In the genomic region with DNA sequence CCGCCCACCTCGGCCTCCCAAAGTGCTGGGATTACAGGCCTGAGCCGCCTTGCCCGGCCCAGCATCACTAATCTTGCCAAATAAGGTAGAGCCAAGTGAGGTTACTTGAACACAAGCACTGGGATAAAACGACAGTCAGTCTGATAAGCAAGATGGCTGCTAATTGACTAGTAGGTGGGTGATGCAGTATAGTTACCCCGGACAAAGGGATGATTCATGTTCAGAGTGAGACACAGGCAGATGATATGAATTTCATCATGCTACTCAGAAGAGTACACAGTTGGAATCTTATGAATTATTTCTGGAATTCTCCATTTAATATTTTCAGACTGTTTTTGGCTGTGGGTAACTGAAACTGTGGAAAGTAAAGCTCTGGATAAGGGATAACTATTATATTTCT, we compare ENCODE assay signal across 24 cellular contexts.
DNase-seq lines count a peak whose midpoint lies in the region; ATAC-seq and TF ChIP-seq lines count a peak whose summit lies in the region.
"Had no signal": no experiment of that assay in that cellular context is flagged by ENCODE, and none has a peak within 500 bp of the region (broad histone marks: within the 10 kb centered on the region; RNA-seq: fewer than 3 reads in every experiment).

No MANE protein-coding gene starts in this region.

- no peak overlapping the region for H3K23ac ChIP-seq in neuronal stem cell (ENCODE audit: low read depth, low read length, poor library complexity)

- H3F3A ChIP-seq in smooth muscle cell (ENCODE audit: low read depth) = no peaks in the 10 kb centered on the region

- H4K20me1 ChIP-seq in smooth muscle cell (ENCODE audit: low read depth) = no peaks in the 10 kb centered on the region

- no peak overlapping the region for H3K4ac ChIP-seq in neuronal stem cell (ENCODE audit: low read length)

- H4K91ac ChIP-seq in neuronal stem cell (ENCODE audit: low read depth, low read length, poor library complexity) = no peak overlapping the region

- no peak overlapping the region for H2AK5ac ChIP-seq in neuronal stem cell (ENCODE audit: low read depth, low read length)

- H3K4me1 ChIP-seq in RWPE2 (ENCODE audit: insufficient read depth, poor library complexity, severe bottlenecking) (no peaks in the 10 kb centered on the region), neuronal stem cell (ENCODE audit: control insufficient read depth in 2 of 2, insufficient read depth in 1 of 2, low read depth in 1 of 2, low read length in 2 of 2) (no peaks in the 10 kb centered on the region), smooth muscle cell (ENCODE audit: low read depth) (no peaks in the 10 kb centered on the region)
- H3K4me1 ChIP-seq: esophagus muscularis mucosa, uterus had no signal

- H2AFZ ChIP-seq in neuronal stem cell (ENCODE audit: low read length) (peak overlapping the region; percentile 49), smooth muscle cell (ENCODE audit: low read depth) (no peak overlapping the region)

- no peak overlapping the region for H2BK5ac ChIP-seq in neuronal stem cell (ENCODE audit: low read length)

- no peak overlapping the region for H2BK15ac ChIP-seq in neuronal stem cell (ENCODE audit: low read length)

- no CpG with 5 or more reads among the region's 6 CpGs for WGBS in neuronal stem cell (ENCODE audit: extremely low coverage in 2 of 2, insufficient read length in 2 of 2, insufficient replicate concordance in 1 of 2), 2 donors
- 83% methylated on average over 6 of the region's 6 CpGs for WGBS in smooth muscle cell (ENCODE audit: low lambda C conversion rate)

- H3K79me1 ChIP-seq in neuronal stem cell (ENCODE audit: low read depth, low read length) = no peaks in the 10 kb centered on the region

- TF ChIP-seq CTCF in RWPE2 (IDR thresholded peaks at IDR 0.05; ENCODE audit: poor library complexity, severe bottlenecking) (no peak), smooth muscle cell (IDR thresholded peaks at IDR 0.05; ENCODE audit: borderline replicate concordance, insufficient read depth, poor library complexity, severe bottlenecking) (no peak)

- no peaks in the 10 kb centered on the region for H3K79me2 ChIP-seq in smooth muscle cell (ENCODE audit: low read depth)

- ATAC-seq in RWPE2 (ENCODE audit: low read depth) = 0 out of 3 replicates have a peak, but pooled peaks have one; percentile 64
- no peak for ATAC-seq in GM21576 (IDR thresholded peaks at IDR 0.05; ENCODE audit: unreplicated experiment)
- ATAC-seq: right cardiac atrium, WTC11 had no signal

- H3K14ac ChIP-seq in neuronal stem cell (ENCODE audit: low read length) = no peak overlapping the region

- H3K36me3 ChIP-seq in RWPE2 (ENCODE audit: low read depth) = no peaks in the 10 kb centered on the region
- no peaks in the 10 kb centered on the region for H3K36me3 ChIP-seq in neuronal stem cell (replicated peaks in 1 of 2; ENCODE audit: control insufficient read depth in 2 of 2, insufficient read depth in 2 of 2, low read length in 2 of 2)
- H3K36me3 ChIP-seq in smooth muscle cell (ENCODE audit: low read depth) = no peaks in the 10 kb centered on the region
- H3K36me3 ChIP-seq: esophagus muscularis mucosa, uterus had no signal

- no peak overlapping the region for H2BK120ac ChIP-seq in neuronal stem cell (ENCODE audit: low read depth, low read length)

- H3K9ac ChIP-seq in neuronal stem cell (ENCODE audit: low read depth, low read length, poor library complexity) = no peak overlapping the region
- no peak overlapping the region for H3K9ac ChIP-seq in smooth muscle cell (ENCODE audit: low read depth)

- H3K4me3 ChIP-seq in RWPE2 (ENCODE audit: severe bottlenecking) = no peak overlapping the region
- H3K4me3 ChIP-seq in neuronal stem cell (ENCODE audit: low read length in 2 of 2) = no peak overlapping the region
- H3K4me3 ChIP-seq in smooth muscle cell = no peak overlapping the region
- H3K4me3 ChIP-seq: esophagus muscularis mucosa, lung, uterus had no signal

- H3K9me3 ChIP-seq in RWPE2 (ENCODE audit: severe bottlenecking) (no peaks in the 10 kb centered on the region), neuronal stem cell (replicated peaks in 1 of 2; ENCODE audit: control insufficient read depth in 2 of 2, insufficient read depth in 1 of 2, low read depth in 1 of 2, low read length in 2 of 2) (peaks cover 0 to 6% of the 10 kb centered on the region in 2 donors), smooth muscle cell (replicated peaks; ENCODE audit: low read depth) (no peaks in the 10 kb centered on the region)

- H3K27ac ChIP-seq in RWPE2 (ENCODE audit: poor library complexity, severe bottlenecking) = no peak overlapping the region
- no peak overlapping the region for H3K27ac ChIP-seq in neuronal stem cell (replicated peaks; ENCODE audit: low read length)
- no peak overlapping the region for H3K27ac ChIP-seq in smooth muscle cell (ENCODE audit: low read depth)
- H3K27ac ChIP-seq: esophagus muscularis mucosa, uterus had no signal

- no peak overlapping the region for H3K18ac ChIP-seq in neuronal stem cell (ENCODE audit: low read length)

- H2BK12ac ChIP-seq in neuronal stem cell (ENCODE audit: low read length) = no peak overlapping the region

- H3K4me2 ChIP-seq in neuronal stem cell (ENCODE audit: insufficient read depth, low read length, poor library complexity, severe bottlenecking) (no peak overlapping the region), smooth muscle cell (no peak overlapping the region)

- H3K27me3 ChIP-seq in RWPE2 (ENCODE audit: insufficient read depth, poor library complexity, severe bottlenecking) (no peaks in the 10 kb centered on the region), neuronal stem cell (ENCODE audit: control insufficient read depth in 3 of 3, insufficient read depth in 3 of 3, low read depth in 1 of 3, low read length in 3 of 3) (no peaks in the 10 kb centered on the region), smooth muscle cell (ENCODE audit: low read depth) (no peaks in the 10 kb centered on the region)
- H3K27me3 ChIP-seq: esophagus muscularis mucosa, uterus had no signal

- H4K8ac ChIP-seq in neuronal stem cell (ENCODE audit: low read depth, low read length) = no peak overlapping the region

- peak; percentile 36 for DNase-seq in EL
- DNase-seq in RWPE2 (ENCODE audit: low spot score) = no peak
- DNase-seq in fibroblast of gingiva (ENCODE audit: low read depth) = peak; percentile 37
- DNase-seq in neuronal stem cell (ENCODE audit: low spot score) = no peak
- no peak for DNase-seq in NCI-H2081 treated with DMSO at 0.1 percent for 48 hours (lab: John Stamatoyannopoulos, UW)
- DNase-seq in smooth muscle cell (lab: John Stamatoyannopoulos, UW; ENCODE audit: unreplicated experiment) = no peak
- no peak for DNase-seq in COR-L47 (lab: John Stamatoyannopoulos, UW)
- DNase-seq: activated CD4-positive, alpha-beta T cell treated with anti-CD3 and anti-CD28 coated beads, Interleukin-2, amount 50 U/mL, for 48 hours; amygdala; cerebellar nuclear complex; DMS 273 treated with DMSO at 0.1 percent for 48 hours; effector memory CD4-positive, alpha-beta T cell; GF-D8; HFFc6; hippocampal formation; MV-4-11; NCI-H1694; NCI-H345; right cardiac atrium; uterus had no signal

Comparison
In these comparisons a context has a peak if more than half of its experiments do, and no peak if none do; other contexts are left out.
1. DNase-seq: peak in EL (single experiment) and fibroblast of gingiva (single experiment); none in RWPE2 (single experiment), neuronal stem cell (single experiment), NCI-H2081 treated with DMSO at 0.1 percent for 48 hours (single experiment), smooth muscle cell (single experiment) and COR-L47 (single experiment).